ENCODE assay signal across 31 cellular contexts in genomic region chr12:113195598-113195997, GRCh38. TPM values are rescaled to one million over a fixed set of nuclear protein-coding genes. Genes with fewer than 3 reads are reported as not detected.
A peak's percentile ranks its signal among the peaks of the same experiment; 100 is the strongest.
DNase-seq lines count a peak whose midpoint lies in the region; ATAC-seq and TF ChIP-seq lines count a peak whose summit lies in the region.
"Had no signal": no experiment of that assay in that cellular context is flagged by ENCODE, and none has a peak within 500 bp of the region (broad histone marks: within the 10 kb centered on the region; RNA-seq: fewer than 3 reads in every experiment).

No MANE protein-coding gene starts in this region.

- peaks cover 5% of the 10 kb centered on the region for H3K36me3 Mint-ChIP-seq in osteocyte (ENCODE audit: unreplicated experiment)
- peaks cover 0 to 19% (median 3%) of the 10 kb centered on the region in 3 donors for H3K36me3 Mint-ChIP-seq in naive thymus-derived CD8-positive, alpha-beta T cell

- H3K4me3 ChIP-seq in left ventricle myocardium inferior = no peak overlapping the region
- no peak overlapping the region for H3K4me3 ChIP-seq in brain microvascular endothelial cell (ENCODE audit: low read depth, low read length)
- H3K4me3 ChIP-seq: A549; adrenal gland; BLaER1 treated with 17β-estradiol and CSF1 and Interleukin-3, amounts not matched to agents 10 nM and 100 nM; hepatocyte; left lung; thyroid gland had no signal

- H3K27me3 ChIP-seq in left ventricle myocardium inferior (ENCODE audit: low read depth) (no peaks in the 10 kb centered on the region), brain microvascular endothelial cell (replicated peaks) (no peaks in the 10 kb centered on the region)
- H3K27me3 ChIP-seq: adrenal gland, foreskin keratinocyte, hepatocyte, left lung, thyroid gland had no signal

- POLR2A ChIA-PET in naive thymus-derived CD8-positive, alpha-beta T cell (lab: Charles Lee) = interaction anchor here (0.8 to 1.1 kb wide), 2 partner anchors 22 to 37 kb away, joined by 3 to 5 read pairs; no protein-coding TSS in a partner anchor

- H3K9me3 ChIP-seq in left ventricle myocardium inferior (replicated peaks) = no peaks in the 10 kb centered on the region
- H3K9me3 ChIP-seq: A549; adrenal gland; BLaER1 treated with 17β-estradiol and CSF1 and Interleukin-3, amounts not matched to agents 10 nM and 100 nM; left lung; thyroid gland had no signal

- no peaks in the 10 kb centered on the region for H3K27me3 Mint-ChIP-seq in osteocyte (ENCODE audit: unreplicated experiment)
- no peaks in the 10 kb centered on the region for H3K27me3 Mint-ChIP-seq in naive thymus-derived CD8-positive, alpha-beta T cell

- H3K4me3 Mint-ChIP-seq in osteocyte (ENCODE audit: unreplicated experiment) = peak overlapping the region; percentile 30
- no peak overlapping the region for H3K4me3 Mint-ChIP-seq in naive thymus-derived CD8-positive, alpha-beta T cell
- H3K4me3 Mint-ChIP-seq: immature natural killer cell had no signal

- H3K27ac ChIP-seq in left ventricle myocardium inferior (replicated peaks) = no peak overlapping the region
- H3K27ac ChIP-seq in brain microvascular endothelial cell = peak overlapping the region; percentile 70
- H3K27ac ChIP-seq: BLaER1 treated with 17β-estradiol and CSF1 and Interleukin-3, amounts not matched to agents 10 nM and 100 nM; foreskin keratinocyte; hepatocyte; left lung; thyroid gland; VCaP had no signal

- DNase-seq in cardiac septum (ENCODE audit: low spot score) = peak; percentile 7
- DNase-seq in left ventricle myocardium inferior = no peak
- DNase-seq in brain microvascular endothelial cell = no peak
- DNase-seq in osteocyte (ENCODE audit: extremely low spot score, unreplicated experiment) = no peak
- DNase-seq in nucleus accumbens (lab: John Stamatoyannopoulos, UW) = no peak
- no peak for DNase-seq in activated T-cell treated with anti-CD3 and anti-CD28 coated beads for 4 hours
- DNase-seq in RPMI8226 = no peak
- DNase-seq in naive thymus-derived CD8-positive, alpha-beta T cell = no peak
- DNase-seq: activated CD4-positive, alpha-beta T cell treated with anti-CD3 and anti-CD28 coated beads, Interleukin-2, amount 50 U/mL, for 1 hour; activated CD8-positive, alpha-beta memory T cell treated with anti-CD3 and anti-CD28 coated beads, Interleukin-2, amount 50 U/mL, for 4 hours; activated gamma-delta T cell treated with Interleukin-2 at 50 U/mL for 16 hours; caudate nucleus; foreskin keratinocyte; immature natural killer cell; Kasumi-1; left lung; midbrain; NCI-H187 treated with DMSO at 0.1 percent for 48 hours; NCI-H69; stimulated activated CD4-positive, alpha-beta T cell treated with anti-CD3 and anti-CD28 coated beads, Interleukin-4, amount 100 ng/mL, for 24 hours; stimulated activated naive CD8-positive, alpha-beta T cell treated with anti-CD3 and anti-CD28 coated beads, Interleukin-15, Interleukin-2, amounts not matched to agents 100 U/mL and 50 U/mL, for 24 hours; T-helper 2 cell; thyroid gland had no signal

- H3K9me3 Mint-ChIP-seq in osteocyte (ENCODE audit: unreplicated experiment) = no peaks in the 10 kb centered on the region
- H3K9me3 Mint-ChIP-seq in naive thymus-derived CD8-positive, alpha-beta T cell = no peaks in the 10 kb centered on the region
- H3K9me3 Mint-ChIP-seq: immature natural killer cell had no signal

- ATAC-seq in naive thymus-derived CD8-positive, alpha-beta T cell = no peak
- ATAC-seq: A549; foreskin keratinocyte; left lung; stimulated activated naive CD8-positive, alpha-beta T cell treated with anti-CD3 and anti-CD28 coated beads, Interleukin-15, Interleukin-2, amounts not matched to agents 100 U/mL and 50 U/mL, for 24 hours had no signal

- intact Hi-C loops in cardiac septum (cut with DNase I) (loop anchor here (5.0 kb wide), 2 partner anchors 77 to 227 kb away; partner anchors contain the start of gene SDSL), left ventricle myocardium inferior (cut with micrococcal nuclease) (no loop called here)

- H3K36me3 ChIP-seq in left ventricle myocardium inferior (peaks cover 18% of the 10 kb centered on the region), brain microvascular endothelial cell (replicated peaks) (peaks cover 9% of the 10 kb centered on the region)

- peaks cover 60% of the 10 kb centered on the region for H3K4me1 Mint-ChIP-seq in osteocyte (ENCODE audit: unreplicated experiment)
- peaks cover 0 to 12% (median 3%) of the 10 kb centered on the region in 4 donors for H3K4me1 Mint-ChIP-seq in naive thymus-derived CD8-positive, alpha-beta T cell

- H3K27ac Mint-ChIP-seq in osteocyte (ENCODE audit: unreplicated experiment) = peak overlapping the region; percentile 91
- H3K27ac Mint-ChIP-seq in naive thymus-derived CD8-positive, alpha-beta T cell = peak overlapping the region in 2 of 10 donors; percentile 2 to 67
- H3K27ac Mint-ChIP-seq: immature natural killer cell had no signal

- TF ChIP-seq CTCF in left ventricle myocardium inferior (IDR thresholded peaks at IDR 0.05; ENCODE audit: borderline replicate concordance) (no peak), brain microvascular endothelial cell (IDR thresholded peaks at IDR 0.05; ENCODE audit: low read depth, low read length, missing control alignments) (no peak), osteocyte (IDR thresholded peaks at IDR 0.05) (no peak)

- in situ Hi-C loops in brain microvascular endothelial cell (cut with HindIII; ENCODE audit: low pct_ligation_motif_present, low sequenced_read_pairs) = no loop called here

- H3K4me1 ChIP-seq in left ventricle myocardium inferior = peaks cover 24% of the 10 kb centered on the region
- H3K4me1 ChIP-seq: foreskin keratinocyte had no signal

RNA-seq across cellular contexts. Expression of gene RITA1, which starts 10.1 kb away (rescaled TPM):
- total RNA-seq in cardiac septum (11.0 TPM), left ventricle myocardium inferior (17.9 TPM), osteocyte (19.9 and 20.5 TPM in 2 replicates)
- 10 to 100 TPM; 12.8 to 17.1 TPM for total RNA-seq in naive thymus-derived CD8-positive, alpha-beta T cell
- polyA plus RNA-seq in naive thymus-derived CD8-positive, alpha-beta T cell = 10 to 100 TPM; 22.9 to 26.2 (median 24.6) TPM

RNA-seq across cellular contexts. Expression of gene DDX54, which starts 10.3 kb away (rescaled TPM):
- total RNA-seq in cardiac septum = 35.5 TPM
- total RNA-seq in left ventricle myocardium inferior = 34.7 TPM
- total RNA-seq in osteocyte = 52.8 and 52.9 TPM in 2 replicates
- 10 to 100 TPM; 76.1 to 81.8 TPM for total RNA-seq in naive thymus-derived CD8-positive, alpha-beta T cell
- 10 to 100 TPM; 17.9 to 38.2 (median 24.3) TPM for polyA plus RNA-seq in naive thymus-derived CD8-positive, alpha-beta T cell

RNA-seq across cellular contexts. Expression of gene TPCN1, which starts 25.7 kb away (rescaled TPM):
- total RNA-seq in cardiac septum (77.1 TPM), left ventricle myocardium inferior (153 TPM), osteocyte (74.6 and 80.6 TPM in 2 replicates)
- total RNA-seq in naive thymus-derived CD8-positive, alpha-beta T cell = 10 to 100 TPM; 81.2 to 83.0 TPM
- polyA plus RNA-seq in naive thymus-derived CD8-positive, alpha-beta T cell = 10 to 100 TPM in 2 of 3 donors, 1 to 10 TPM in 1; 6.7 to 16.5 (median 11.0) TPM

RNA-seq across cellular contexts. Expression of gene CFAP73, which starts 46.1 kb away (rescaled TPM):
- total RNA-seq in cardiac septum = not detected
- not detected for total RNA-seq in left ventricle myocardium inferior
- not detected in 2 replicates for total RNA-seq in osteocyte
- total RNA-seq in naive thymus-derived CD8-positive, alpha-beta T cell = under 1 TPM in 1 of 2 experiments, not detected in 1; 0.39 TPM
- not detected for polyA plus RNA-seq in naive thymus-derived CD8-positive, alpha-beta T cell
- total RNA-seq: epithelial cell of proximal tubule, foreskin keratinocyte, hepatocyte, pulmonary artery endothelial cell had no signal
- polyA plus RNA-seq: foreskin keratinocyte, hepatocyte, immature natural killer cell, neural cell had no signal
